1 cellular context compared by ENCODE assay signal in genomic region chr1:46735708-46736324, GRCh38.
TF ChIP-seq lines count a peak whose summit lies in the region.

No MANE protein-coding gene starts in this region.

TF ChIP-seq in HepG2, 621 proteins besides CTCF, POLR2A, EP300 and RAD21 (continued from another document and continues in another):
- TF ChIP-seq HNF1A (IDR thresholded peaks at IDR 0.05; ENCODE audit: low read depth), result no peak
- TF ChIP-seq HNF1A (CRISPR knock-in tag; IDR thresholded peaks at IDR 0.05; ENCODE audit: borderline replicate concordance), result no peak
- TF ChIP-seq ZNF337 (CRISPR knock-in tag; IDR thresholded peaks at IDR 0.05; ENCODE audit: borderline replicate concordance, low read depth), result no peak
- peak; percentile 73 for TF ChIP-seq ZNF781 (CRISPR knock-in tag; IDR thresholded peaks at IDR 0.05; ENCODE audit: borderline replicate concordance, not compliant biosample characterization)
- no peak for TF ChIP-seq HOXD1 (CRISPR knock-in tag; IDR thresholded peaks at IDR 0.05)
- TF ChIP-seq, protein P1, sequence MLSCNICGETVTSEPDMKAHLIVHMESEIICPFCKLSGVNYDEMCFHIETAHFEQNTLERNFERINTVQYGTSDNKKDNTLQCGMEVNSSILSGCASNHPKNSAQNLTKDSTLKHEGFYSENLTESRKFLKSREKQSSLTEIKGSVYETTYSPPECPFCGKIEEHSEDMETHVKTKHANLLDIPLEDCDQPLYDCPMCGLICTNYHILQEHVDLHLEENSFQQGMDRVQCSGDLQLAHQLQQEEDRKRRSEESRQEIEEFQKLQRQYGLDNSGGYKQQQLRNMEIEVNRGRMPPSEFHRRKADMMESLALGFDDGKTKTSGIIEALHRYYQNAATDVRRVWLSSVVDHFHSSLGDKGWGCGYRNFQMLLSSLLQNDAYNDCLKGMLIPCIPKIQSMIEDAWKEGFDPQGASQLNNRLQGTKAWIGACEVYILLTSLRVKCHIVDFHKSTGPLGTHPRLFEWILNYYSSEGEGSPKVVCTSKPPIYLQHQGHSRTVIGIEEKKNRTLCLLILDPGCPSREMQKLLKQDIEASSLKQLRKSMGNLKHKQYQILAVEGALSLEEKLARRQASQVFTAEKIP (CRISPR knock-in tag; IDR thresholded peaks at IDR 0.05; ENCODE audit: borderline replicate concordance), result no peak
- no peak for TF ChIP-seq MAF1 (CRISPR knock-in tag; IDR thresholded peaks at IDR 0.05; ENCODE audit: borderline replicate concordance)
- TF ChIP-seq ZFP37 (CRISPR knock-in tag; IDR thresholded peaks at IDR 0.05; ENCODE audit: borderline replicate concordance), result peak; percentile 71; the same call in 1 of the 2 replicates
- no peak for TF ChIP-seq ATF7-NPFF (CRISPR knock-in tag; IDR thresholded peaks at IDR 0.05; ENCODE audit: low read depth)
- no peak for TF ChIP-seq NR2F2 (IDR thresholded peaks at IDR 0.05; ENCODE audit: borderline replicate concordance, low read depth)
- peak; percentile 70 for TF ChIP-seq SALL1 (CRISPR knock-in tag; IDR thresholded peaks at IDR 0.05)
- TF ChIP-seq, protein P2, sequence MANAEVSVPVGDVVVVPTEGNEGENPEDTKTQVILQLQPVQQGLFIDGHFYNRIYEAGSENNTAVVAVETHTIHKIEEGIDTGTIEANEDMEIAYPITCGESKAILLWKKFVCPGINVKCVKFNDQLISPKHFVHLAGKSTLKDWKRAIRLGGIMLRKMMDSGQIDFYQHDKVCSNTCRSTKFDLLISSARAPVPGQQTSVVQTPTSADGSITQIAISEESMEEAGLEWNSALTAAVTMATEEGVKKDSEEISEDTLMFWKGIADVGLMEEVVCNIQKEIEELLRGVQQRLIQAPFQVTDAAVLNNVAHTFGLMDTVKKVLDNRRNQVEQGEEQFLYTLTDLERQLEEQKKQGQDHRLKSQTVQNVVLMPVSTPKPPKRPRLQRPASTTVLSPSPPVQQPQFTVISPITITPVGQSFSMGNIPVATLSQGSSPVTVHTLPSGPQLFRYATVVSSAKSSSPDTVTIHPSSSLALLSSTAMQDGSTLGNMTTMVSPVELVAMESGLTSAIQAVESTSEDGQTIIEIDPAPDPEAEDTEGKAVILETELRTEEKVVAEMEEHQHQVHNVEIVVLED (CRISPR knock-in tag; IDR thresholded peaks at IDR 0.05; ENCODE audit: borderline replicate concordance), result no peak
- TF ChIP-seq, protein P3, sequence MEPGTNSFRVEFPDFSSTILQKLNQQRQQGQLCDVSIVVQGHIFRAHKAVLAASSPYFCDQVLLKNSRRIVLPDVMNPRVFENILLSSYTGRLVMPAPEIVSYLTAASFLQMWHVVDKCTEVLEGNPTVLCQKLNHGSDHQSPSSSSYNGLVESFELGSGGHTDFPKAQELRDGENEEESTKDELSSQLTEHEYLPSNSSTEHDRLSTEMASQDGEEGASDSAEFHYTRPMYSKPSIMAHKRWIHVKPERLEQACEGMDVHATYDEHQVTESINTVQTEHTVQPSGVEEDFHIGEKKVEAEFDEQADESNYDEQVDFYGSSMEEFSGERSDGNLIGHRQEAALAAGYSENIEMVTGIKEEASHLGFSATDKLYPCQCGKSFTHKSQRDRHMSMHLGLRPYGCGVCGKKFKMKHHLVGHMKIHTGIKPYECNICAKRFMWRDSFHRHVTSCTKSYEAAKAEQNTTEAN (CRISPR knock-in tag; conservative IDR thresholded peaks at IDR 0.05), result peak; percentile 71
- TF ChIP-seq ISX (CRISPR knock-in tag; conservative IDR thresholded peaks at IDR 0.05), result 0 out of 2 replicates have a peak, but pooled peaks have one; percentile 32
- peak; percentile 75; the same call in 1 of the 2 replicates for TF ChIP-seq REPIN1 (CRISPR knock-in tag; IDR thresholded peaks at IDR 0.05; ENCODE audit: borderline replicate concordance, low read depth)
- TF ChIP-seq NBN (conservative IDR thresholded peaks at IDR 0.05), result no peak
- TF ChIP-seq PRDM10 (CRISPR knock-in tag; IDR thresholded peaks at IDR 0.05; ENCODE audit: low read depth), result no peak
- no peak for TF ChIP-seq ZNF446 (CRISPR knock-in tag; IDR thresholded peaks at IDR 0.05)
- no peak for TF ChIP-seq HES4 (CRISPR knock-in tag; IDR thresholded peaks at IDR 0.05; ENCODE audit: borderline replicate concordance)
- TF ChIP-seq ZNF383 (CRISPR knock-in tag; IDR thresholded peaks at IDR 0.05; ENCODE audit: borderline replicate concordance), result no peak
- TF ChIP-seq, protein P4, sequence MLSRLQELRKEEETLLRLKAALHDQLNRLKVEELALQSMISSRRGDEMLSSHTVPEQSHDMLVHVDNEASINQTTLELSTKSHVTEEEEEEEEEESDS (CRISPR knock-in tag; IDR thresholded peaks at IDR 0.05; ENCODE audit: borderline replicate concordance), result no peak
- peak; percentile 59; the same call in 1 of the 2 replicates for TF ChIP-seq GATAD1 (CRISPR knock-in tag; IDR thresholded peaks at IDR 0.05)
- TF ChIP-seq, protein P5, sequence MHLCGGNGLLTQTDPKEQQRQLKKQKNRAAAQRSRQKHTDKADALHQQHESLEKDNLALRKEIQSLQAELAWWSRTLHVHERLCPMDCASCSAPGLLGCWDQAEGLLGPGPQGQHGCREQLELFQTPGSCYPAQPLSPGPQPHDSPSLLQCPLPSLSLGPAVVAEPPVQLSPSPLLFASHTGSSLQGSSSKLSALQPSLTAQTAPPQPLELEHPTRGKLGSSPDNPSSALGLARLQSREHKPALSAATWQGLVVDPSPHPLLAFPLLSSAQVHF (CRISPR knock-in tag; IDR thresholded peaks at IDR 0.05), result no peak
- no peak for TF ChIP-seq NR3C1 (CRISPR knock-in tag; IDR thresholded peaks at IDR 0.05)
- no peak for TF ChIP-seq CREM (IDR thresholded peaks at IDR 0.05)
- no peak for TF ChIP-seq CREM (CRISPR knock-in tag; IDR thresholded peaks at IDR 0.05)
- TF ChIP-seq XRCC5 (optimal IDR thresholded peaks at IDR 0.05; ENCODE audit: low read length), result peak; percentile 40
- no peak for TF ChIP-seq ZNF276 (CRISPR knock-in tag; IDR thresholded peaks at IDR 0.05; ENCODE audit: low read depth)
- no peak for TF ChIP-seq ZNF251 (CRISPR knock-in tag; IDR thresholded peaks at IDR 0.05)
- no peak for TF ChIP-seq SYNCRIP (IDR thresholded peaks at IDR 0.05; ENCODE audit: insufficient read depth, low read depth, low read length)
- no peak for TF ChIP-seq HHEX (CRISPR knock-in tag; IDR thresholded peaks at IDR 0.05)
- no peak; the same call in 1 of the 2 replicates for TF ChIP-seq ZNF558 (CRISPR knock-in tag; IDR thresholded peaks at IDR 0.05; ENCODE audit: borderline replicate concordance)
- peak; percentile 66 for TF ChIP-seq KAT8 (CRISPR knock-in tag; IDR thresholded peaks at IDR 0.05)
- TF ChIP-seq ELF1 (CRISPR knock-in tag; IDR thresholded peaks at IDR 0.05), result no peak
- TF ChIP-seq ZNF333 (CRISPR knock-in tag; IDR thresholded peaks at IDR 0.05; ENCODE audit: borderline replicate concordance), result no peak
- TF ChIP-seq TP53 (CRISPR knock-in tag; conservative IDR thresholded peaks at IDR 0.05), result no peak
- peak; percentile 91; the same call in 1 of the 2 replicates for TF ChIP-seq SMAD3 (CRISPR knock-in tag; IDR thresholded peaks at IDR 0.05)
- TF ChIP-seq TERF1 (CRISPR knock-in tag; IDR thresholded peaks at IDR 0.05), result no peak
- TF ChIP-seq TBP (CRISPR knock-in tag; IDR thresholded peaks at IDR 0.05), result no peak
- no peak for TF ChIP-seq GMEB2 (CRISPR knock-in tag; IDR thresholded peaks at IDR 0.05; ENCODE audit: low read depth)
- no peak for TF ChIP-seq ZBTB7A (CRISPR knock-in tag; IDR thresholded peaks at IDR 0.05)
- TF ChIP-seq KLF11 (CRISPR knock-in tag; IDR thresholded peaks at IDR 0.05), result peak; percentile 97
- TF ChIP-seq, protein P6, sequence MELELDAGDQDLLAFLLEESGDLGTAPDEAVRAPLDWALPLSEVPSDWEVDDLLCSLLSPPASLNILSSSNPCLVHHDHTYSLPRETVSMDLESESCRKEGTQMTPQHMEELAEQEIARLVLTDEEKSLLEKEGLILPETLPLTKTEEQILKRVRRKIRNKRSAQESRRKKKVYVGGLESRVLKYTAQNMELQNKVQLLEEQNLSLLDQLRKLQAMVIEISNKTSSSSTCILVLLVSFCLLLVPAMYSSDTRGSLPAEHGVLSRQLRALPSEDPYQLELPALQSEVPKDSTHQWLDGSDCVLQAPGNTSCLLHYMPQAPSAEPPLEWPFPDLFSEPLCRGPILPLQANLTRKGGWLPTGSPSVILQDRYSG (CRISPR knock-in tag; IDR thresholded peaks at IDR 0.05), result peak; percentile 64; the same call in 1 of the 2 replicates
